ENCODE assay signal across 1 cellular context in the genomic region with DNA sequence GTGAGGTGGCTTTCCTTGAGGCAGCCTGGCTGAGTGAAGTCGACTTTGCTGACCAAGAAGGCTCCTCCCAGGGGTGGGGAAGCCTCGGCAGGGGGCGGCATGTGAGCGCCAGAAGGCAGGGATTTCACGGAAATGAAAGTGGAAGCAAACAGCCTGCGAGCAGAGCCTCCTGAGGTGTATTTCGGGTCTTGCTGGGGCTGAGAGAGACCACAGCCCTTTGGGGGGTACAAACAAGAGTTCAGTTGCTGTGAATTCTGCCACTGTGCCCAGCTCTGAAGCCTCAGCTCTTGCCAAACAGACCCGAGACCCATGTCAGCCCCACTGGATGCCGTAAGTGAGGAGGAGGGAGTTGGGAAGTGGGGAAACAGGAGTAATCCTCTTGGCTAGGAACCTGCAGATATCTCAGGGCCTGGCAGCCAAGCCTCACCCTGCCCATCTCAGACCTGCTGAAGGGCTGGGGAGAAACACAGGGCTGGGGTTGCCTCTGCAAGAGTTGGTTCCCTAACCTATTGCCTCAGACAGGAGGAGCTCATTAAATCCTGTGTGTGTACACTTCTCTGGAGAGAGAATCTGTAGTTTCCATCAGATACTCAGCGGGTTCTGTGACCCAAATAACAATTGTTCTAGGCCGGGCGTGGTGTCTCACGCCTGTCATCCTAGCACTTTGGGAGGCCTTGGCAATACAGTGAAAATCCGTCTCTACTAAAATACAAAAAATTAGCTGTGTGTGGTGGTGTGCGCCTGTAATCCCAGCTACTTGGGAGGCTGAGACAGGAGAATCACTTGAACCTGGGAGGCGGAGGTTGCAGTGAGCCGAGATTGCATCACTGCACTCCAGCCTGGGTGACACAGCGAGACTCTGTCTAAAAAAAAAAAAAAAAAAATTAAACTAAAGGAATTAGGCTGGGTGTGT.
A peak's percentile ranks its signal among the peaks of the same experiment; 100 is the strongest.
TF ChIP-seq lines count a peak whose summit lies in the region.

A gene (plus strand): TSS at position 146 of the 913 bp plus-strand sequence. CDS start 164 bp downstream, at position 310.

TF ChIP-seq in K562, 482 proteins besides CTCF, POLR2A, EP300 and RAD21 (continued from another document and continues in another):
- TF ChIP-seq, protein P1, sequence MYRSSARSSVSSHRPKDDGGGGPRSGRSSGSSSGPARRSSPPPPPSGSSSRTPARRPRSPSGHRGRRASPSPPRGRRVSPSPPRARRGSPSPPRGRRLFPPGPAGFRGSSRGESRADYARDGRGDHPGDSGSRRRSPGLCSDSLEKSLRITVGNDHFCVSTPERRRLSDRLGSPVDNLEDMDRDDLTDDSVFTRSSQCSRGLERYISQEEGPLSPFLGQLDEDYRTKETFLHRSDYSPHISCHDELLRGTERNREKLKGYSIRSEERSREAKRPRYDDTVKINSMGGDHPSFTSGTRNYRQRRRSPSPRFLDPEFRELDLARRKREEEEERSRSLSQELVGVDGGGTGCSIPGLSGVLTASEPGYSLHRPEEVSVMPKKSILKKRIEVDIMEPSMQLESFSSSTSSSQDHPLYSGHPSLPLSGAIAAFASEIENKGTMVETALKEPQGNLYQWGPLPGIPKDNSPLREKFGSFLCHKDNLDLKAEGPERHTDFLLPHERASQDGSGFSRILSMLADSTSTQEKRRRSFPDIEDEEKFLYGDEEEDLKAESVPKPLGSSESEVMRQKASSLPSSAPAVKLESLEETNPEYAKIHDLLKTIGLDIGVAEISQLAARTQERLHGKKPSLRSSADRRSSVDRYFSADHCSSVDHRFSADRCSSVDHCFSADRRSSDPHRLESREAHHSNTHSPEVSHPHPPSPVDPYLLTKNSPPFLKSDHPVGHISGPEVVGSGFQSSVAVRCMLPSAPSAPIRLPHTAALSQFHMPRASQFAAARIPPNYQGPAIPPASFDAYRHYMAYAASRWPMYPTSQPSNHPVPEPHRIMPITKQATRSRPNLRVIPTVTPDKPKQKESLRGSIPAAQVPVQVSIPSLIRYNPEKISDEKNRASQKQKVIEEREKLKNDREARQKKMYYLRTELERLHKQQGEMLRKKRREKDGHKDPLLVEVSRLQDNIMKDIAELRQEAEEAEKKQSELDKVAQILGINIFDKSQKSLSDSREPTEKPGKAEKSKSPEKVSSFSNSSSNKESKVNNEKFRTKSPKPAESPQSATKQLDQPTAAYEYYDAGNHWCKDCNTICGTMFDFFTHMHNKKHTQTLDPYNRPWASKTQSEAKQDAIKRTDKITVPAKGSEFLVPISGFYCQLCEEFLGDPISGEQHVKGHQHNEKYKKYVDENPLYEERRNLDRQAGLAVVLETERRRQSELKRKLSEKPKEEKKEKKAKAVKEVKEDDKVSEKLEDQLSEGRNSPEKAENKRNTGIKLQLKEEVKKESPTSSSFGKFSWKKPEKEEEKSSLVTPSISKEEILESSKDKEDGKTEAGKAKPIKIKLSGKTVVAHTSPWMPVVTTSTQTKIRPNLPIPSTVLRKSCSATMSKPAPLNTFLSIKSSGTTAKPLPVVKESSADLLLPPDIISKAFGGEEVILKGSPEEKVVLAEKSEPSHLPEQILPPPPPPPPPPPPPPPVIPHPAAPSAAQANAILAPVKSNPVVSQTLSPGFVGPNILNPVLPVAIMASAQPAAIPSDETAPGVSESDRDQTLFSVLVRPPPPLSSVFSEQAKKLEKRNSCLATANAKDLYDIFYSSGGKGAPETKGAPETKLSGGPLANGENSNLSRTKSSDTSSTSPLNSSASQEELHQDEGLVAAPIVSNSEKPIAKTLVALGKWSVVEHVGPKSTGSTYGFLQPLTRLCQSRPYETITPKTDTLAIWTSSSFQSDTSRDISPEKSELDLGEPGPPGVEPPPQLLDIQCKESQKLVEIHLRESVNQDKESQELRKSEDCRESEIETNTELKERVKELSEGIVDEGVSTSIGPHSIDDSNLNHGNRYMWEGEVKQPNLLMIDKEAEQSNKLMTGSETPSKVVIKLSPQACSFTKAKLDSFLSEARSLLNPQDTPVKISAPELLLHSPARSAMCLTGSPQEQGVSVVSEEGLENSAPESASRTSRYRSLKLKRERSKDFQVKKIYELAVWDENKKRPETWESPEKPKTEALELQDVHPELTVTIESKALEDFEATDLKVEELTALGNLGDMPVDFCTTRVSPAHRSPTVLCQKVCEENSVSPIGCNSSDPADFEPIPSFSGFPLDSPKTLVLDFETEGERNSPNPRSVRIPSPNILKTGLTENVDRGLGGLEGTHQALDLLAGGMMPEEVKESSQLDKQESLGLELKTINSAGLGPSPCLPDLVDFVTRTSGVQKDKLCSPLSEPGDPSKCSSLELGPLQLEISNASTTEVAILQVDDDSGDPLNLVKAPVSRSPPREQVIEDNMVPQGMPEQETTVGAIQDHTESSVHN (IDR thresholded peaks at IDR 0.05; ENCODE audit: borderline replicate concordance in 1 of 2, low read depth in 1 of 2), result peak in 1 of 2 experiments; percentile 51; a peak in 1 of 4 replicates
- TF ChIP-seq, protein P2, sequence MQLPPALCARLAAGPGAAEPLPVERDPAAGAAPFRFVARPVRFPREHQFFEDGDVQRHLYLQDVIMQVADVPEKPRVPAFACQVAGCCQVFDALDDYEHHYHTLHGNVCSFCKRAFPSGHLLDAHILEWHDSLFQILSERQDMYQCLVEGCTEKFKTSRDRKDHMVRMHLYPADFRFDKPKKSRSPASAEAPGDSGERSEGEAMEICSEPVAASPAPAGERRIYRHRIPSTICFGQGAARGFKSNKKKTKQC (CRISPR knock-in tag; IDR thresholded peaks at IDR 0.05), result no peak
- TF ChIP-seq RBM34 (IDR thresholded peaks at IDR 0.05; ENCODE audit: borderline replicate concordance, insufficient read depth, low read length) (no peak), NCOA2 (IDR thresholded peaks at IDR 0.05; ENCODE audit: partially characterized antibody in 2 of 2) (no peak), SAFB (IDR thresholded peaks at IDR 0.05; ENCODE audit: borderline replicate concordance, low read depth, low read length) (no peak), ZNF347 (CRISPR knock-in tag; IDR thresholded peaks at IDR 0.05; ENCODE audit: low read depth) (no peak), CXXC5 (CRISPR knock-in tag; IDR thresholded peaks at IDR 0.05) (no peak), C11orf30 (IDR thresholded peaks at IDR 0.05; ENCODE audit: low read depth) (no peak), PML (IDR thresholded peaks at IDR 0.05; ENCODE audit: low read length) (no peak), SRSF3 (IDR thresholded peaks at IDR 0.05; ENCODE audit: insufficient read depth, low read length) (no peak), CHD4 (IDR thresholded peaks at IDR 0.05; ENCODE audit: insufficient read depth, insufficient replicate concordance, low read depth, low read length, poor library complexity, severe bottlenecking) (no peak), ZNF3 (CRISPR knock-in tag; IDR thresholded peaks at IDR 0.05) (no peak), JUN (IDR thresholded peaks at IDR 0.05; ENCODE audit: borderline replicate concordance, low read depth, low read length) (no peak), JUN (CRISPR knock-in tag; IDR thresholded peaks at IDR 0.05; ENCODE audit: borderline replicate concordance) (no peak), KAT7 (CRISPR knock-in tag; IDR thresholded peaks at IDR 0.05; ENCODE audit: borderline replicate concordance) (no peak), TFAM (CRISPR knock-in tag; conservative IDR thresholded peaks at IDR 0.05) (no peak), SRSF9 (IDR thresholded peaks at IDR 0.05; ENCODE audit: borderline replicate concordance, low read depth, low read length) (no peak)
- TF ChIP-seq, protein P3, sequence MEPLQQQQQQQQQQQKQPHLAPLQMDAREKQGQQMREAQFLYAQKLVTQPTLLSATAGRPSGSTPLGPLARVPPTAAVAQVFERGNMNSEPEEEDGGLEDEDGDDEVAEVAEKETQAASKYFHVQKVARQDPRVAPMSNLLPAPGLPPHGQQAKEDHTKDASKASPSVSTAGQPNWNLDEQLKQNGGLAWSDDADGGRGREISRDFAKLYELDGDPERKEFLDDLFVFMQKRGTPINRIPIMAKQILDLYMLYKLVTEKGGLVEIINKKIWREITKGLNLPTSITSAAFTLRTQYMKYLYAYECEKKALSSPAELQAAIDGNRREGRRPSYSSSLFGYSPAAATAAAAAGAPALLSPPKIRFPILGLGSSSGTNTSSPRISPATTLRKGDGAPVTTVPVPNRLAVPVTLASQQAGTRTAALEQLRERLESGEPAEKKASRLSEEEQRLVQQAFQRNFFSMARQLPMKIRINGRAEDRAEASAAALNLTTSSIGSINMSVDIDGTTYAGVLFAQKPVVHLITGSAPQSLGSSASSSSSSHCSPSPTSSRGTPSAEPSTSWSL (CRISPR knock-in tag; IDR thresholded peaks at IDR 0.05; ENCODE audit: borderline replicate concordance), result no peak
- TF ChIP-seq, protein P4, sequence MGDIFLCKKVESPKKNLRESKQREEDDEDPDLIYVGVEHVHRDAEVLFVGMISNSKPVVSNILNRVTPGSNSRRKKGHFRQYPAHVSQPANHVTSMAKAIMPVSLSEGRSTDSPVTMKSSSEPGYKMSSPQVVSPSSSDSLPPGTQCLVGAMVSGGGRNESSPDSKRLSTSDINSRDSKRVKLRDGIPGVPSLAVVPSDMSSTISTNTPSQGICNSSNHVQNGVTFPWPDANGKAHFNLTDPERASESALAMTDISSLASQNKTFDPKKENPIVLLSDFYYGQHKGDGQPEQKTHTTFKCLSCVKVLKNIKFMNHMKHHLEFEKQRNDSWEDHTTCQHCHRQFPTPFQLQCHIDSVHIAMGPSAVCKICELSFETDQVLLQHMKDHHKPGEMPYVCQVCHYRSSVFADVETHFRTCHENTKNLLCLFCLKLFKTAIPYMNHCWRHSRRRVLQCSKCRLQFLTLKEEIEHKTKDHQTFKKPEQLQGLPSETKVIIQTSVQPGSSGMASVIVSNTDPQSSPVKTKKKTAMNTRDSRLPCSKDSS (IDR thresholded peaks at IDR 0.05; ENCODE audit: low read depth, partially characterized antibody), result no peak
- TF ChIP-seq, protein P5, sequence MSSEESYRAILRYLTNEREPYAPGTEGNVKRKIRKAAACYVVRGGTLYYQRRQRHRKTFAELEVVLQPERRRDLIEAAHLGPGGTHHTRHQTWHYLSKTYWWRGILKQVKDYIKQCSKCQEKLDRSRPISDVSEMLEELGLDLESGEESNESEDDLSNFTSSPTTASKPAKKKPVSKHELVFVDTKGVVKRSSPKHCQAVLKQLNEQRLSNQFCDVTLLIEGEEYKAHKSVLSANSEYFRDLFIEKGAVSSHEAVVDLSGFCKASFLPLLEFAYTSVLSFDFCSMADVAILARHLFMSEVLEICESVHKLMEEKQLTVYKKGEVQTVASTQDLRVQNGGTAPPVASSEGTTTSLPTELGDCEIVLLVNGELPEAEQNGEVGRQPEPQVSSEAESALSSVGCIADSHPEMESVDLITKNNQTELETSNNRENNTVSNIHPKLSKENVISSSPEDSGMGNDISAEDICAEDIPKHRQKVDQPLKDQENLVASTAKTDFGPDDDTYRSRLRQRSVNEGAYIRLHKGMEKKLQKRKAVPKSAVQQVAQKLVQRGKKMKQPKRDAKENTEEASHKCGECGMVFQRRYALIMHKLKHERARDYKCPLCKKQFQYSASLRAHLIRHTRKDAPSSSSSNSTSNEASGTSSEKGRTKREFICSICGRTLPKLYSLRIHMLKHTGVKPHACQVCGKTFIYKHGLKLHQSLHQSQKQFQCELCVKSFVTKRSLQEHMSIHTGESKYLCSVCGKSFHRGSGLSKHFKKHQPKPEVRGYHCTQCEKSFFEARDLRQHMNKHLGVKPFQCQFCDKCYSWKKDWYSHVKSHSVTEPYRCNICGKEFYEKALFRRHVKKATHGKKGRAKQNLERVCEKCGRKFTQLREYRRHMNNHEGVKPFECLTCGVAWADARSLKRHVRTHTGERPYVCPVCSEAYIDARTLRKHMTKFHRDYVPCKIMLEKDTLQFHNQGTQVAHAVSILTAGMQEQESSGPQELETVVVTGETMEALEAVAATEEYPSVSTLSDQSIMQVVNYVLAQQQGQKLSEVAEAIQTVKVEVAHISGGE (CRISPR knock-in tag; IDR thresholded peaks at IDR 0.05), result no peak
- TF ChIP-seq, protein P6, sequence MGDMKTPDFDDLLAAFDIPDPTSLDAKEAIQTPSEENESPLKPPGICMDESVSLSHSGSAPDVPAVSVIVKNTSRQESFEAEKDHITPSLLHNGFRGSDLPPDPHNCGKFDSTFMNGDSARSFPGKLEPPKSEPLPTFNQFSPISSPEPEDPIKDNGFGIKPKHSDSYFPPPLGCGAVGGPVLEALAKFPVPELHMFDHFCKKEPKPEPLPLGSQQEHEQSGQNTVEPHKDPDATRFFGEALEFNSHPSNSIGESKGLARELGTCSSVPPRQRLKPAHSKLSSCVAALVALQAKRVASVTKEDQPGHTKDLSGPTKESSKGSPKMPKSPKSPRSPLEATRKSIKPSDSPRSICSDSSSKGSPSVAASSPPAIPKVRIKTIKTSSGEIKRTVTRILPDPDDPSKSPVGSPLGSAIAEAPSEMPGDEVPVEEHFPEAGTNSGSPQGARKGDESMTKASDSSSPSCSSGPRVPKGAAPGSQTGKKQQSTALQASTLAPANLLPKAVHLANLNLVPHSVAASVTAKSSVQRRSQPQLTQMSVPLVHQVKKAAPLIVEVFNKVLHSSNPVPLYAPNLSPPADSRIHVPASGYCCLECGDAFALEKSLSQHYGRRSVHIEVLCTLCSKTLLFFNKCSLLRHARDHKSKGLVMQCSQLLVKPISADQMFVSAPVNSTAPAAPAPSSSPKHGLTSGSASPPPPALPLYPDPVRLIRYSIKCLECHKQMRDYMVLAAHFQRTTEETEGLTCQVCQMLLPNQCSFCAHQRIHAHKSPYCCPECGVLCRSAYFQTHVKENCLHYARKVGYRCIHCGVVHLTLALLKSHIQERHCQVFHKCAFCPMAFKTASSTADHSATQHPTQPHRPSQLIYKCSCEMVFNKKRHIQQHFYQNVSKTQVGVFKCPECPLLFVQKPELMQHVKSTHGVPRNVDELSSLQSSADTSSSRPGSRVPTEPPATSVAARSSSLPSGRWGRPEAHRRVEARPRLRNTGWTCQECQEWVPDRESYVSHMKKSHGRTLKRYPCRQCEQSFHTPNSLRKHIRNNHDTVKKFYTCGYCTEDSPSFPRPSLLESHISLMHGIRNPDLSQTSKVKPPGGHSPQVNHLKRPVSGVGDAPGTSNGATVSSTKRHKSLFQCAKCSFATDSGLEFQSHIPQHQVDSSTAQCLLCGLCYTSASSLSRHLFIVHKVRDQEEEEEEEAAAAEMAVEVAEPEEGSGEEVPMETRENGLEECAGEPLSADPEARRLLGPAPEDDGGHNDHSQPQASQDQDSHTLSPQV (IDR thresholded peaks at IDR 0.05), result 0 out of 2 replicates have a peak, but pooled peaks have one; percentile 26
- TF ChIP-seq, protein P7, sequence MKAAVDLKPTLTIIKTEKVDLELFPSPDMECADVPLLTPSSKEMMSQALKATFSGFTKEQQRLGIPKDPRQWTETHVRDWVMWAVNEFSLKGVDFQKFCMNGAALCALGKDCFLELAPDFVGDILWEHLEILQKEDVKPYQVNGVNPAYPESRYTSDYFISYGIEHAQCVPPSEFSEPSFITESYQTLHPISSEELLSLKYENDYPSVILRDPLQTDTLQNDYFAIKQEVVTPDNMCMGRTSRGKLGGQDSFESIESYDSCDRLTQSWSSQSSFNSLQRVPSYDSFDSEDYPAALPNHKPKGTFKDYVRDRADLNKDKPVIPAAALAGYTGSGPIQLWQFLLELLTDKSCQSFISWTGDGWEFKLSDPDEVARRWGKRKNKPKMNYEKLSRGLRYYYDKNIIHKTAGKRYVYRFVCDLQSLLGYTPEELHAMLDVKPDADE (conservative IDR thresholded peaks at IDR 0.05; ENCODE audit: control insufficient read depth, low read depth, low read length), result no peak
